In genomic region chr5:61177716-61178115, GRCh38 we compare ENCODE assay signal across 14 cellular contexts. TPM values are rescaled to one million over a fixed set of nuclear protein-coding genes. Genes with fewer than 3 reads are reported as not detected.
DNase-seq lines count a peak whose midpoint lies in the region; ATAC-seq, FAIRE-seq and TF ChIP-seq lines count a peak whose summit lies in the region.
"Had no signal": no experiment of that assay in that cellular context is flagged by ENCODE, and none has a peak within 500 bp of the region (broad histone marks: within the 10 kb centered on the region; RNA-seq: fewer than 3 reads in every experiment).

No MANE protein-coding gene starts in this region.

- no peak for FAIRE-seq in H54 (lab: Jason Lieb, UNC)
- FAIRE-seq: frontal cortex had no signal

- H3K27me3 Mint-ChIP-seq in CD14-positive monocyte (ENCODE audit: low read depth in 3 of 3): no peaks in the 10 kb centered on the region
- H3K27me3 Mint-ChIP-seq in T-helper 2 cell treated with Interferon-gamma antibody and Interleukin-4, amounts not matched to agents 5 μg/mL and 100 μg/mL, for 36 hours (ENCODE audit: low read depth): peaks cover 3% of the 10 kb centered on the region

- peak overlapping the region in 4 of 7 donors; percentile 8 to 76 (median 36) for H3K27ac Mint-ChIP-seq in CD14-positive monocyte
- no peak overlapping the region for H3K27ac Mint-ChIP-seq in T-helper 2 cell treated with Interferon-gamma antibody and Interleukin-4, amounts not matched to agents 5 μg/mL and 100 μg/mL, for 36 hours

- H3K27ac ChIP-seq in gastrocnemius medialis: no peak overlapping the region
- H3K27ac ChIP-seq: tibial artery had no signal

- no peak for DNase-seq in CD14-positive monocyte (ENCODE audit: low spot score)
- DNase-seq in GM19240 (ENCODE audit: insufficient read length, low spot score): peak; percentile 5
- DNase-seq in stimulated activated CD4-positive, alpha-beta T cell treated with anti-CD3 and anti-CD28 coated beads, Interleukin-1b, Interleukin-23, amount 100 ng/mL, for 48 hours: no peak
- DNase-seq in T-helper 2 cell treated with Interferon-gamma antibody and Interleukin-4, amounts not matched to agents 5 μg/mL and 100 μg/mL, for 36 hours (ENCODE audit: low spot score): no peak
- no peak for DNase-seq in gastrocnemius medialis
- no peak for DNase-seq in H54 (ENCODE audit: insufficient read length, low spot score)
- DNase-seq: ACHN, activated gamma-delta T cell treated with Interleukin-2 at 50 U/mL for 16 hours, NCI-H1105 treated with DMSO at 0.1 percent for 48 hours, tibial artery had no signal

- H3K9me3 ChIP-seq in gastrocnemius medialis: no peaks in the 10 kb centered on the region
- H3K9me3 ChIP-seq: tibial artery had no signal

- intact Hi-C loops in CD14-positive monocyte (cut with micrococcal nuclease) (loop anchor here in 1 of 2 donors (10.0 kb wide), 1 partner anchor 127 kb away; no protein-coding TSS in a partner anchor), gastrocnemius medialis (cut with DNase I; ENCODE audit: low total_unique reads) (no loop called here)

- in situ Hi-C loops in gastrocnemius medialis (cut with MboI; ENCODE audit: low sequenced_read_pairs in 4 of 4): no loop called here

- TF ChIP-seq POLR2A in gastrocnemius medialis (IDR thresholded peaks at IDR 0.05): no peak
- TF ChIP-seq POLR2A in H54 (IDR thresholded peaks at IDR 0.05; ENCODE audit: low read depth, low read length): no peak

- H3K4me1 Mint-ChIP-seq in CD14-positive monocyte: peaks cover 30% of the 10 kb centered on the region
- H3K4me1 Mint-ChIP-seq in T-helper 2 cell treated with Interferon-gamma antibody and Interleukin-4, amounts not matched to agents 5 μg/mL and 100 μg/mL, for 36 hours (ENCODE audit: low read depth): peaks cover 8% of the 10 kb centered on the region

- no peaks in the 10 kb centered on the region for H3K27me3 ChIP-seq in gastrocnemius medialis
- H3K27me3 ChIP-seq: tibial artery had no signal

- TF ChIP-seq CTCF in CD14-positive monocyte (IDR thresholded peaks at IDR 0.05) (no peak), gastrocnemius medialis (IDR thresholded peaks at IDR 0.05 in 4 of 5, conservative IDR thresholded peaks at IDR 0.05 in 1 of 5) (no peak)

- peaks cover 2% of the 10 kb centered on the region in 2 donors for H3K36me3 Mint-ChIP-seq in CD14-positive monocyte
- no peaks in the 10 kb centered on the region for H3K36me3 Mint-ChIP-seq in T-helper 2 cell treated with Interferon-gamma antibody and Interleukin-4, amounts not matched to agents 5 μg/mL and 100 μg/mL, for 36 hours (ENCODE audit: low read depth)

- peaks cover 0 to 3% (median 0%) of the 10 kb centered on the region in 7 donors for H3K9me3 Mint-ChIP-seq in CD14-positive monocyte
- no peaks in the 10 kb centered on the region for H3K9me3 Mint-ChIP-seq in T-helper 2 cell treated with Interferon-gamma antibody and Interleukin-4, amounts not matched to agents 5 μg/mL and 100 μg/mL, for 36 hours

- H3K4me3 ChIP-seq in gastrocnemius medialis: no peak overlapping the region
- H3K4me3 ChIP-seq: lung, tibial artery had no signal

- no peaks in the 10 kb centered on the region for H3K36me3 ChIP-seq in gastrocnemius medialis
- H3K36me3 ChIP-seq: tibial artery had no signal

- no peaks in the 10 kb centered on the region for H3K4me1 ChIP-seq in gastrocnemius medialis

- H3K4me3 Mint-ChIP-seq in CD14-positive monocyte: no peak overlapping the region
- no peak overlapping the region for H3K4me3 Mint-ChIP-seq in T-helper 2 cell treated with Interferon-gamma antibody and Interleukin-4, amounts not matched to agents 5 μg/mL and 100 μg/mL, for 36 hours

- ATAC-seq in HG02678 (IDR thresholded peaks at IDR 0.05; ENCODE audit: unreplicated experiment) (peak; percentile 88), HG03460 (IDR thresholded peaks at IDR 0.05; ENCODE audit: unreplicated experiment) (peak; percentile 80), gastrocnemius medialis (no peak)

RNA-seq across cellular contexts. Expression of gene SMIM15, which starts 15.4 kb away (rescaled TPM):
- polyA plus RNA-seq in CD14-positive monocyte: 10 to 100 TPM; 32.0 to 43.4 TPM
- total RNA-seq in gastrocnemius medialis: 10 to 100 TPM in 2 of 4 donors, 1 to 10 TPM in 2; 6.2 to 17.1 (median 10.4) TPM

Comparison
In these comparisons a context has a peak if more than half of its experiments do, and no peak if none do; other contexts are left out.
1. ATAC-seq: peak in HG02678 (single experiment) and HG03460 (single experiment); none in gastrocnemius medialis (0 of 2).